Comparison of ENCODE assay signal across 8 cellular contexts in genomic region chr11:47186937-47187681, GRCh38. TPM values are rescaled to one million over a fixed set of nuclear protein-coding genes. Genes with fewer than 3 reads are reported as not detected.
A peak's percentile ranks its signal among the peaks of the same experiment; 100 is the strongest.
DNase-seq lines count a peak whose midpoint lies in the region; ATAC-seq and TF ChIP-seq lines count a peak whose summit lies in the region.

No MANE protein-coding gene starts in this region.

- no peaks in the 10 kb centered on the region for H3K9me3 Mint-ChIP-seq in activated CD8-positive, alpha-beta memory T cell treated with anti-CD3 and anti-CD28 coated beads, Interleukin-2, amount 10 ng/mL, durations not matched to agents 7 days and 5 days (ENCODE audit: low read depth)
- H3K9me3 Mint-ChIP-seq in stimulated activated naive CD8-positive, alpha-beta T cell treated with anti-CD3 and anti-CD28 coated beads, Interleukin-15, amount 100 ng/mL, for 72 hours: no peaks in the 10 kb centered on the region

- no peak for TF ChIP-seq CTCF in epithelial cell of proximal tubule (conservative IDR thresholded peaks at IDR 0.05; ENCODE audit: low read depth, low read length)

- peaks cover 13% of the 10 kb centered on the region for H3K4me1 Mint-ChIP-seq in activated CD8-positive, alpha-beta memory T cell treated with anti-CD3 and anti-CD28 coated beads, Interleukin-2, amount 10 ng/mL, durations not matched to agents 7 days and 5 days
- peaks cover 16% of the 10 kb centered on the region for H3K4me1 Mint-ChIP-seq in stimulated activated naive CD8-positive, alpha-beta T cell treated with anti-CD3 and anti-CD28 coated beads, Interleukin-15, amount 100 ng/mL, for 72 hours

- H3K4me3 ChIP-seq in epithelial cell of proximal tubule (ENCODE audit: low read depth, low read length): peak overlapping the region; percentile 77

- in situ Hi-C loops in G401 (cut with HindIII; ENCODE audit: low sequenced_read_pairs): no loop called here

- CTCF ChIA-PET in activated CD8-positive, alpha-beta memory T cell treated with anti-CD3 and anti-CD28 coated beads, Interleukin-2, amount 10 ng/mL, durations not matched to agents 7 days and 5 days (lab: Charles Lee): interaction anchor here (0.6 to 4.0 kb wide), 8 partner anchors 9 to 573 kb away, joined by 3 to 25 read pairs (median 4); partner anchors contain the start of genes ARFGAP2 and DDB2

- peak; percentile 52 for ATAC-seq in activated CD8-positive, alpha-beta memory T cell treated with anti-CD3 and anti-CD28 coated beads, Interleukin-2, amount 10 ng/mL, durations not matched to agents 7 days and 5 days
- ATAC-seq in stimulated activated naive CD8-positive, alpha-beta T cell treated with anti-CD3 and anti-CD28 coated beads, Interleukin-15, amount 100 ng/mL, for 72 hours: peak; percentile 56
- no peak for ATAC-seq in HG03135 (IDR thresholded peaks at IDR 0.05; ENCODE audit: unreplicated experiment)

- peak overlapping the region; percentile 62 for H3K4me3 Mint-ChIP-seq in activated CD8-positive, alpha-beta memory T cell treated with anti-CD3 and anti-CD28 coated beads, Interleukin-2, amount 10 ng/mL, durations not matched to agents 7 days and 5 days
- peak overlapping the region; percentile 76 to 83 for H3K4me3 Mint-ChIP-seq in stimulated activated naive CD8-positive, alpha-beta T cell treated with anti-CD3 and anti-CD28 coated beads, Interleukin-15, amount 100 ng/mL, for 72 hours

- peaks cover 52% of the 10 kb centered on the region for H3K27me3 Mint-ChIP-seq in activated CD8-positive, alpha-beta memory T cell treated with anti-CD3 and anti-CD28 coated beads, Interleukin-2, amount 10 ng/mL, durations not matched to agents 7 days and 5 days
- peaks cover 51% of the 10 kb centered on the region for H3K27me3 Mint-ChIP-seq in stimulated activated naive CD8-positive, alpha-beta T cell treated with anti-CD3 and anti-CD28 coated beads, Interleukin-15, amount 100 ng/mL, for 72 hours

- no peak overlapping the region for H3K27ac Mint-ChIP-seq in activated CD8-positive, alpha-beta memory T cell treated with anti-CD3 and anti-CD28 coated beads, Interleukin-2, amount 10 ng/mL, durations not matched to agents 7 days and 5 days
- H3K27ac Mint-ChIP-seq in stimulated activated naive CD8-positive, alpha-beta T cell treated with anti-CD3 and anti-CD28 coated beads, Interleukin-15, amount 100 ng/mL, for 72 hours: no peak overlapping the region

- no peaks in the 10 kb centered on the region for H3K36me3 Mint-ChIP-seq in activated CD8-positive, alpha-beta memory T cell treated with anti-CD3 and anti-CD28 coated beads, Interleukin-2, amount 10 ng/mL, durations not matched to agents 7 days and 5 days

- DNase-seq in G401 (ENCODE audit: low spot score): peak; percentile 93
- peak; percentile 49 to 61 for DNase-seq in Kasumi-1 (lab: John Stamatoyannopoulos, UW)
- DNase-seq in activated CD8-positive, alpha-beta memory T cell treated with anti-CD3 and anti-CD28 coated beads, Interleukin-2, amount 10 ng/mL, durations not matched to agents 7 days and 5 days: peak; percentile 53
- no peak for DNase-seq in epithelial cell of proximal tubule (ENCODE audit: low read depth)
- peak; percentile 43 for DNase-seq in mucosa of gallbladder (ENCODE audit: low spot score)
- DNase-seq in stimulated activated naive CD8-positive, alpha-beta T cell treated with anti-CD3 and anti-CD28 coated beads, Interleukin-15, amount 100 ng/mL, for 72 hours: peak; percentile 25 to 43
- DNase-seq in COLO829 (ENCODE audit: low spot score): no peak

RNA-seq across cellular contexts. Expression of gene PACSIN3, which starts 0.9 kb away (rescaled TPM):
- 83.4 and 88.1 TPM in 2 replicates for total RNA-seq in G401 (2014; rRNA removed; shearing (Covaris generic))
- 1 to 10 TPM in 1 of 2 experiments, under 1 TPM in 1; 0.64 to 2.2 TPM for total RNA-seq in activated CD8-positive, alpha-beta memory T cell treated with anti-CD3 and anti-CD28 coated beads, Interleukin-2, amount 10 ng/mL, durations not matched to agents 7 days and 5 days
- 66.7 and 74.4 TPM in 2 replicates for total RNA-seq in epithelial cell of proximal tubule
- total RNA-seq in mucosa of gallbladder: 34.4 TPM

RNA-seq across cellular contexts. Expression of gene ARFGAP2, which starts 10.4 kb away (rescaled TPM):
- total RNA-seq in G401 (2014; rRNA removed; shearing (Covaris generic)): 119 and 166 TPM in 2 replicates
- total RNA-seq in activated CD8-positive, alpha-beta memory T cell treated with anti-CD3 and anti-CD28 coated beads, Interleukin-2, amount 10 ng/mL, durations not matched to agents 7 days and 5 days: 100 to 1,000 TPM; 103 TPM
- total RNA-seq in epithelial cell of proximal tubule: 94.0 and 97.3 TPM in 2 replicates
- total RNA-seq in mucosa of gallbladder: 91.8 TPM

RNA-seq across cellular contexts. Expression of gene DDB2, which starts 27.7 kb away (rescaled TPM):
- total RNA-seq in G401 (2014; rRNA removed; shearing (Covaris generic)): 53.2 and 53.4 TPM in 2 replicates
- total RNA-seq in activated CD8-positive, alpha-beta memory T cell treated with anti-CD3 and anti-CD28 coated beads, Interleukin-2, amount 10 ng/mL, durations not matched to agents 7 days and 5 days: 100 to 1,000 TPM; 155 to 216 TPM
- total RNA-seq in epithelial cell of proximal tubule (30.0 and 50.2 TPM in 2 replicates), mucosa of gallbladder (22.7 TPM)

Comparison
In these comparisons a context has a peak if more than half of its experiments do, and no peak if none do; other contexts are left out.
1. DNase-seq: peak in G401 (single experiment), Kasumi-1 (2 of 2), activated CD8-positive, alpha-beta memory T cell treated with anti-CD3 and anti-CD28 coated beads, Interleukin-2, amount 10 ng/mL, durations not matched to agents 7 days and 5 days (single experiment), mucosa of gallbladder (single experiment) and stimulated activated naive CD8-positive, alpha-beta T cell treated with anti-CD3 and anti-CD28 coated beads, Interleukin-15, amount 100 ng/mL, for 72 hours (2 of 2); none in epithelial cell of proximal tubule (single experiment) and COLO829 (single experiment).
2. RNA of gene PACSIN3, which starts 0.9 kb away (total RNA-seq): 83.4 to 88.1 TPM in G401, 66.7 to 74.4 TPM in epithelial cell of proximal tubule and 34.4 TPM in mucosa of gallbladder (single experiment); 0.64 to 2.2 TPM in activated CD8-positive, alpha-beta memory T cell treated with anti-CD3 and anti-CD28 coated beads, Interleukin-2, amount 10 ng/mL, durations not matched to agents 7 days and 5 days; every median in the first group is over 10 times any median in the second.